In genomic region chr16:89685916-89686315, GRCh38 we compare ENCODE assay signal across 8 cellular contexts. TPM values are rescaled to one million over a fixed set of nuclear protein-coding genes. Genes with fewer than 3 reads are reported as not detected.
DNase-seq lines count a peak whose midpoint lies in the region; ATAC-seq, FAIRE-seq and TF ChIP-seq lines count a peak whose summit lies in the region.

No MANE protein-coding gene starts in this region.

- no peak overlapping the region for H3K27ac Mint-ChIP-seq in activated naive CD8-positive, alpha-beta T cell
- H3K27ac Mint-ChIP-seq in mesothelial cell of epicardium: no peak overlapping the region

- no peak for TF ChIP-seq CTCF in mesothelial cell of epicardium (IDR thresholded peaks at IDR 0.05; ENCODE audit: unreplicated experiment)
- no peak for TF ChIP-seq CTCF in sigmoid colon (IDR thresholded peaks at IDR 0.05)

- H3K36me3 Mint-ChIP-seq in activated naive CD8-positive, alpha-beta T cell: no peaks in the 10 kb centered on the region
- H3K36me3 Mint-ChIP-seq in mesothelial cell of epicardium: peaks cover 41% of the 10 kb centered on the region

- H3K4me1 ChIP-seq in sigmoid colon: peaks cover 0 to 19% (median 14%) of the 10 kb centered on the region in 4 donors

- in situ Hi-C loops in KBM-7 (cut with MboI; ENCODE audit: low pct_unique_long_range_greater_than_20kb, low sequenced_read_pairs): no loop called here

- no peak for TF ChIP-seq POLR2A in sigmoid colon (IDR thresholded peaks at IDR 0.05)

- DNase-seq in left cardiac atrium (peak; percentile 30), Right ventricle myocardium superior (no peak), mesothelial cell of epicardium (ENCODE audit: low spot score in 2 of 2, unreplicated experiment in 2 of 2) (no peak), KBM-7 (no peak), urothelium cell line (ENCODE audit: low spot score) (no peak), sigmoid colon (no peak)

- peaks cover 0 to 8% (median 1%) of the 10 kb centered on the region in 4 donors for H3K36me3 ChIP-seq in sigmoid colon

- H3K27ac ChIP-seq in sigmoid colon: no peak overlapping the region

- 88 to 98% methylated on average over 1 of the region's 1 CpG for WGBS in sigmoid colon, 2 donors

- H3K4me3 Mint-ChIP-seq in activated naive CD8-positive, alpha-beta T cell: peak overlapping the region; percentile 63
- peak overlapping the region; percentile 35 for H3K4me3 Mint-ChIP-seq in mesothelial cell of epicardium

- ATAC-seq in left cardiac atrium: no peak
- no peak for ATAC-seq in Right ventricle myocardium superior (ENCODE audit: poor library complexity)
- ATAC-seq in GM18519 (IDR thresholded peaks at IDR 0.05; ENCODE audit: low FRiP score, unreplicated experiment): no peak

- H3K4me1 Mint-ChIP-seq in activated naive CD8-positive, alpha-beta T cell (ENCODE audit: low read depth): peaks cover 11% of the 10 kb centered on the region
- peaks cover 12% of the 10 kb centered on the region for H3K4me1 Mint-ChIP-seq in mesothelial cell of epicardium

- no peaks in the 10 kb centered on the region for H3K9me3 ChIP-seq in sigmoid colon

- no peaks in the 10 kb centered on the region for H3K27me3 ChIP-seq in sigmoid colon

- no peak for FAIRE-seq in urothelium cell line (lab: Jason Lieb, UNC)

- H3K9me3 Mint-ChIP-seq in activated naive CD8-positive, alpha-beta T cell (ENCODE audit: low read depth): no peaks in the 10 kb centered on the region
- H3K9me3 Mint-ChIP-seq in mesothelial cell of epicardium: peaks cover 9% of the 10 kb centered on the region

- H3K4me3 ChIP-seq in sigmoid colon: peak overlapping the region in 1 of 4 donors; percentile 94

- no peaks in the 10 kb centered on the region for H3K27me3 Mint-ChIP-seq in activated naive CD8-positive, alpha-beta T cell
- H3K27me3 Mint-ChIP-seq in mesothelial cell of epicardium (ENCODE audit: low read depth): no peaks in the 10 kb centered on the region

- intact Hi-C loops in left cardiac atrium (cut with DNase I) (no loop called here), Right ventricle myocardium superior (cut with DNase I) (no loop called here), sigmoid colon (cut with DNase I) (loop anchor here (5.0 kb wide), 1 partner anchor 186 kb away; the partner anchor contains the start of gene TCF25)

- TF ChIP-seq EP300 in sigmoid colon (IDR thresholded peaks at IDR 0.05): no peak

RNA-seq across cellular contexts. Expression of gene CDK10, which starts 0.6 kb away (rescaled TPM):
- total RNA-seq in left cardiac atrium (10 to 100 TPM; 22.6 to 28.0 TPM), Right ventricle myocardium superior (20.7 TPM), mesothelial cell of epicardium (115 to 130 TPM (median 122 TPM) in 3 replicates), sigmoid colon (10 to 100 TPM; 17.8 to 62.3 (median 35.2) TPM)
- polyA plus RNA-seq in sigmoid colon: 10 to 100 TPM; 34.0 to 96.0 (median 36.0) TPM

RNA-seq across cellular contexts. Expression of gene SPATA2L, which starts 15.6 kb away (rescaled TPM):
- total RNA-seq in left cardiac atrium (1 to 10 TPM; 4.5 to 7.1 TPM), Right ventricle myocardium superior (4.1 TPM), mesothelial cell of epicardium (7.5 to 9.5 TPM (median 8.8 TPM) in 3 replicates), sigmoid colon (10 to 100 TPM in 1 of 4 donors, 1 to 10 TPM in 3; 3.5 to 12.6 (median 6.5) TPM)
- 10 to 100 TPM; 11.3 to 17.6 (median 12.6) TPM for polyA plus RNA-seq in sigmoid colon

RNA-seq across cellular contexts. Expression of gene SPATA33, which starts 28.3 kb away (rescaled TPM):
- total RNA-seq in left cardiac atrium (1 to 10 TPM; 2.4 to 3.6 TPM), Right ventricle myocardium superior (1.9 TPM), mesothelial cell of epicardium (13.5 to 14.7 TPM (median 14.4 TPM) in 3 replicates), sigmoid colon (1 to 10 TPM; 1.4 to 7.7 (median 5.9) TPM)
- polyA plus RNA-seq in sigmoid colon: 1 to 10 TPM; 2.1 to 6.3 (median 4.2) TPM

RNA-seq across cellular contexts. Expression of gene CHMP1A, which starts 28.4 kb away (rescaled TPM):
- 10 to 100 TPM; 41.7 to 51.9 TPM for total RNA-seq in left cardiac atrium
- 32.6 TPM for total RNA-seq in Right ventricle myocardium superior
- 106 to 109 TPM (median 109 TPM) in 3 replicates for total RNA-seq in mesothelial cell of epicardium
- 10 to 100 TPM; 42.8 to 75.9 (median 59.3) TPM for total RNA-seq in sigmoid colon
- 100 to 1,000 TPM in 2 of 3 donors, 10 to 100 TPM in 1; 95.5 to 157 (median 134) TPM for polyA plus RNA-seq in sigmoid colon

RNA-seq across cellular contexts. Expression of gene VPS9D1, which starts 34.8 kb away (rescaled TPM):
- 10 to 100 TPM; 11.6 to 12.6 TPM for total RNA-seq in left cardiac atrium
- total RNA-seq in Right ventricle myocardium superior: 11.2 TPM
- 17.1 to 18.3 TPM (median 17.5 TPM) in 3 replicates for total RNA-seq in mesothelial cell of epicardium
- 10 to 100 TPM in 1 of 4 donors, 1 to 10 TPM in 3; 3.8 to 10.5 (median 4.0) TPM for total RNA-seq in sigmoid colon
- polyA plus RNA-seq in sigmoid colon: 10 to 100 TPM in 1 of 3 donors, 1 to 10 TPM in 2; 5.3 to 19.2 (median 8.4) TPM
